In genomic region chr2:213995400-213996105, GRCh38 we compare ENCODE assay signal across 15 cellular contexts.
DNase-seq lines count a peak whose midpoint lies in the region; ATAC-seq and TF ChIP-seq lines count a peak whose summit lies in the region.
"Had no signal": no experiment of that assay in that cellular context is flagged by ENCODE, and none has a peak within 500 bp of the region (broad histone marks: within the 10 kb centered on the region; RNA-seq: fewer than 3 reads in every experiment).

No MANE protein-coding gene starts in this region.

- CTCF ChIA-PET in mammary epithelial cell (lab: Charles Lee; ENCODE audit: low non-redundant PET), result no interaction called here

- H3K4me2 ChIP-seq in mammary epithelial cell (ENCODE audit: insufficient read depth, low read depth, low read length), result peak overlapping the region; percentile 54
- H3K4me2 ChIP-seq in Karpas-422 (ENCODE audit: low read depth, low read length, poor library complexity, severe bottlenecking), result no peak overlapping the region

- no TSS peak for BruUV-seq in mammary epithelial cell (replicated peaks; lab: Mats Ljungman, UMichigan)

- in situ Hi-C loops in mammary epithelial cell (cut with MboI; ENCODE audit: low sequenced_read_pairs in 2 of 2), result no loop called here

- no peaks in the 10 kb centered on the region for H3K27me3 Mint-ChIP-seq in activated T-helper 17 cell treated with anti-CD3 and anti-CD28 coated beads, Interleukin-2, amount 50 U/mL, for 72 hours
- H3K27me3 Mint-ChIP-seq: activated CD4-positive, alpha-beta T cell treated with anti-CD3 and anti-CD28 coated beads, Interleukin-2, amount 10 ng/mL, durations not matched to agents 7 days and 5 days; activated naive CD4-positive, alpha-beta T cell treated with anti-CD3 and anti-CD28 coated beads, Interleukin-2, amount 50 U/mL, for 24 hours; CD4-positive, alpha-beta memory T cell had no signal

- H3K27ac ChIP-seq in mammary epithelial cell (ENCODE audit: insufficient read depth, low read depth, low read length) (peak overlapping the region; percentile 51), Karpas-422 (ENCODE audit: low read length) (no peak overlapping the region)
- H3K27ac ChIP-seq: pancreas had no signal

- H3K4me1 ChIP-seq in mammary epithelial cell (ENCODE audit: insufficient read depth, low read length), result peaks cover 12% of the 10 kb centered on the region
- H3K4me1 ChIP-seq in Karpas-422 (ENCODE audit: low read length), result no peaks in the 10 kb centered on the region
- H3K4me1 ChIP-seq: pancreas had no signal

- H3K4me1 Mint-ChIP-seq in activated T-helper 17 cell treated with anti-CD3 and anti-CD28 coated beads, Interleukin-2, amount 50 U/mL, for 72 hours, result no peaks in the 10 kb centered on the region
- H3K4me1 Mint-ChIP-seq: activated CD4-positive, alpha-beta T cell treated with anti-CD3 and anti-CD28 coated beads, Interleukin-2, amount 10 ng/mL, durations not matched to agents 7 days and 5 days; activated naive CD4-positive, alpha-beta T cell treated with anti-CD3 and anti-CD28 coated beads, Interleukin-2, amount 50 U/mL, for 24 hours; CD4-positive, alpha-beta memory T cell had no signal

- H2AFZ ChIP-seq in mammary epithelial cell (ENCODE audit: low read depth, low read length), result peak overlapping the region; percentile 64
- no peak overlapping the region for H2AFZ ChIP-seq in Karpas-422 (ENCODE audit: low read length)

- H3K27me3 ChIP-seq in mammary epithelial cell (ENCODE audit: insufficient read depth, low read length) (no peaks in the 10 kb centered on the region), kidney epithelial cell (ENCODE audit: control insufficient read depth, insufficient read depth, low read length) (no peaks in the 10 kb centered on the region), Karpas-422 (ENCODE audit: low read length) (no peaks in the 10 kb centered on the region)
- H3K27me3 ChIP-seq: pancreas had no signal

- H3K4me3 Mint-ChIP-seq in activated T-helper 17 cell treated with anti-CD3 and anti-CD28 coated beads, Interleukin-2, amount 50 U/mL, for 72 hours, result no peak overlapping the region
- H3K4me3 Mint-ChIP-seq: activated CD4-positive, alpha-beta T cell treated with anti-CD3 and anti-CD28 coated beads, Interleukin-2, amount 10 ng/mL, durations not matched to agents 7 days and 5 days; activated naive CD4-positive, alpha-beta T cell treated with anti-CD3 and anti-CD28 coated beads, Interleukin-2, amount 50 U/mL, for 24 hours; CD4-positive, alpha-beta memory T cell had no signal

- no peaks in the 10 kb centered on the region for H3K9me2 ChIP-seq in Karpas-422 (replicated peaks; ENCODE audit: insufficient read depth, low read length)

- H3K4me3 ChIP-seq in LNCaP clone FGC (ENCODE audit: low read depth, low read length) (no peak overlapping the region), mammary epithelial cell (replicated peaks in 1 of 3; ENCODE audit: insufficient read depth in 1 of 3, low read depth in 2 of 3, low read length in 3 of 3) (no peak overlapping the region), kidney epithelial cell (ENCODE audit: low read depth, low read length) (no peak overlapping the region), Karpas-422 (ENCODE audit: low read length) (no peak overlapping the region)
- H3K4me3 ChIP-seq: pancreas had no signal

- 0% methylated on average over 1 of the region's 1 CpG for WGBS in mammary epithelial cell (ENCODE audit: low coverage, missing lambda C conversion rate)

- H3K9me3 Mint-ChIP-seq in activated T-helper 17 cell treated with anti-CD3 and anti-CD28 coated beads, Interleukin-2, amount 50 U/mL, for 72 hours, result peaks cover 4% of the 10 kb centered on the region
- H3K9me3 Mint-ChIP-seq: activated CD4-positive, alpha-beta T cell treated with anti-CD3 and anti-CD28 coated beads, Interleukin-2, amount 10 ng/mL, durations not matched to agents 7 days and 5 days; activated naive CD4-positive, alpha-beta T cell treated with anti-CD3 and anti-CD28 coated beads, Interleukin-2, amount 50 U/mL, for 24 hours had no signal

- H3K9ac ChIP-seq in mammary epithelial cell (ENCODE audit: insufficient read depth, low read length) (no peak overlapping the region), Karpas-422 (ENCODE audit: low read length) (no peak overlapping the region)

- no peaks in the 10 kb centered on the region for H4K20me1 ChIP-seq in mammary epithelial cell (ENCODE audit: insufficient read depth, low read length)
- H4K20me1 ChIP-seq in Karpas-422 (ENCODE audit: insufficient read depth, low read depth, low read length), result no peaks in the 10 kb centered on the region

- no peaks in the 10 kb centered on the region for H3K36me3 ChIP-seq in mammary epithelial cell (ENCODE audit: insufficient read depth, low read length)
- H3K36me3 ChIP-seq in kidney epithelial cell (ENCODE audit: control insufficient read depth, insufficient read depth, low read length), result no peaks in the 10 kb centered on the region
- H3K36me3 ChIP-seq in Karpas-422 (ENCODE audit: insufficient read depth, low read length), result no peaks in the 10 kb centered on the region
- H3K36me3 ChIP-seq: pancreas had no signal

- dilution Hi-C loops in mammary epithelial cell (cut with HindIII; ENCODE audit: low sequenced_read_pairs), result no loop called here

- no peak overlapping the region for H3K27ac Mint-ChIP-seq in activated T-helper 17 cell treated with anti-CD3 and anti-CD28 coated beads, Interleukin-2, amount 50 U/mL, for 72 hours
- H3K27ac Mint-ChIP-seq: activated CD4-positive, alpha-beta T cell treated with anti-CD3 and anti-CD28 coated beads, Interleukin-2, amount 10 ng/mL, durations not matched to agents 7 days and 5 days; activated naive CD4-positive, alpha-beta T cell treated with anti-CD3 and anti-CD28 coated beads, Interleukin-2, amount 50 U/mL, for 24 hours; CD4-positive, alpha-beta memory T cell had no signal

- ATAC-seq in GM21717 (IDR thresholded peaks at IDR 0.05; ENCODE audit: unreplicated experiment), result no peak
- ATAC-seq in activated T-helper 17 cell treated with anti-CD3 and anti-CD28 coated beads, Interleukin-2, amount 50 U/mL, for 72 hours (replicated peaks), result no peak

- no peaks in the 10 kb centered on the region for H3K36me3 Mint-ChIP-seq in activated T-helper 17 cell treated with anti-CD3 and anti-CD28 coated beads, Interleukin-2, amount 50 U/mL, for 72 hours (ENCODE audit: low read depth)
- H3K36me3 Mint-ChIP-seq: activated naive CD4-positive, alpha-beta T cell treated with anti-CD3 and anti-CD28 coated beads, Interleukin-2, amount 50 U/mL, for 24 hours; CD4-positive, alpha-beta memory T cell had no signal

- H3K79me2 ChIP-seq in mammary epithelial cell (ENCODE audit: insufficient read depth, low read length) (no peaks in the 10 kb centered on the region), Karpas-422 (ENCODE audit: low read length) (no peaks in the 10 kb centered on the region)

- DNase-seq in AG09319 (ENCODE audit: extremely low read depth, low read depth) (peak; percentile 70), LNCaP clone FGC (ENCODE audit: low read depth) (peak; percentile 26), mammary epithelial cell (peak; percentile 91), kidney epithelial cell (ENCODE audit: low read depth) (peak; percentile 44), Karpas-422 (no peak), ureter (ENCODE audit: low spot score) (no peak)
- DNase-seq: activated CD4-positive, alpha-beta T cell treated with anti-CD3 and anti-CD28 coated beads, Interleukin-2, amount 10 ng/mL, durations not matched to agents 7 days and 5 days; CD4-positive, alpha-beta memory T cell; NCI-H1105 treated with DMSO at 0.1 percent for 48 hours; NCI-H526 treated with DMSO at 0.1 percent for 48 hours; pancreas; stimulated activated CD4-positive, alpha-beta T cell treated with anti-CD3 and anti-CD28 coated beads, Interleukin-4, amount 100 ng/mL, for 4 hours had no signal

- no peaks in the 10 kb centered on the region for H3K9me3 ChIP-seq in mammary epithelial cell (replicated peaks; ENCODE audit: insufficient read depth, low read length)
- H3K9me3 ChIP-seq in Karpas-422 (ENCODE audit: low read length), result peaks cover 19% of the 10 kb centered on the region
- H3K9me3 ChIP-seq: pancreas had no signal

- TF ChIP-seq CTCF in AG09319 (IDR thresholded peaks at IDR 0.05; ENCODE audit: low read depth, low read length) (no peak), LNCaP clone FGC (IDR thresholded peaks at IDR 0.05; ENCODE audit: control insufficient read depth, extremely low read depth, insufficient read depth) (no peak), mammary epithelial cell (conservative IDR thresholded peaks at IDR 0.05 in 1 of 2, IDR thresholded peaks at IDR 0.05 in 1 of 2; ENCODE audit: extremely low read depth in 1 of 2, insufficient read depth in 1 of 2, low read depth in 1 of 2, low read length in 2 of 2) (no peak), kidney epithelial cell (IDR thresholded peaks at IDR 0.05; ENCODE audit: insufficient read depth, low read length, poor library complexity, severe bottlenecking) (no peak)

- intact Hi-C loops in mammary epithelial cell (cut with micrococcal nuclease), result no loop called here

Comparison
In these comparisons a context has a peak if more than half of its experiments do, and no peak if none do; other contexts are left out.
1. DNase-seq: peak in AG09319 (single experiment), LNCaP clone FGC (single experiment), mammary epithelial cell (single experiment) and kidney epithelial cell (single experiment); none in Karpas-422 (single experiment) and ureter (single experiment).